ENCODE assay signal across 16 cellular contexts in genomic region chr22:30001459-30001858, GRCh38.
DNase-seq lines count a peak whose midpoint lies in the region; ATAC-seq and TF ChIP-seq lines count a peak whose summit lies in the region.
"Had no signal": no experiment of that assay in that cellular context is flagged by ENCODE, and none has a peak within 500 bp of the region (broad histone marks: within the 10 kb centered on the region; RNA-seq: fewer than 3 reads in every experiment).

No MANE protein-coding gene starts in this region.

- in situ Hi-C loops in Caki2 (cut with HindIII; ENCODE audit: low pct_unique_long_range_greater_than_20kb, low sequenced_read_pairs), result no loop called here

- H3K27ac Mint-ChIP-seq in central memory CD8-positive, alpha-beta T cell (ENCODE audit: low read depth), result peak overlapping the region; percentile 64

- H3K36me3 ChIP-seq in prostate gland, result no peaks in the 10 kb centered on the region

- H3K4me1 ChIP-seq in prostate gland (replicated peaks), result no peaks in the 10 kb centered on the region

- H3K27me3 Mint-ChIP-seq in central memory CD8-positive, alpha-beta T cell, result no peaks in the 10 kb centered on the region

- no peak for ATAC-seq in central memory CD8-positive, alpha-beta T cell (replicated peaks; ENCODE audit: extremely low read depth, poor library complexity, severe bottlenecking)
- no peak for ATAC-seq in HG03354 (IDR thresholded peaks at IDR 0.05; ENCODE audit: poor library complexity, severe bottlenecking, unreplicated experiment)

- TF ChIP-seq POLR2A in prostate gland (IDR thresholded peaks at IDR 0.05), result no peak

- no peak overlapping the region for H3K27ac ChIP-seq in prostate gland
- H3K27ac ChIP-seq: HL-60, RWPE1 had no signal

- no peaks in the 10 kb centered on the region for H3K9me3 ChIP-seq in prostate gland

- H3K4me1 Mint-ChIP-seq in central memory CD8-positive, alpha-beta T cell, result peaks cover 5% of the 10 kb centered on the region

- H3K27me3 ChIP-seq in prostate gland (replicated peaks; ENCODE audit: insufficient read depth), result no peaks in the 10 kb centered on the region

- 84% methylated on average over 3 of the region's 3 CpGs for WGBS in prostate gland

- H3K9me3 Mint-ChIP-seq in central memory CD8-positive, alpha-beta T cell, result no peaks in the 10 kb centered on the region
- H3K9me3 Mint-ChIP-seq: H9 had no signal

- H3K4me3 Mint-ChIP-seq in central memory CD8-positive, alpha-beta T cell, result no peak overlapping the region
- H3K4me3 Mint-ChIP-seq: H9 had no signal

- peaks cover 35% of the 10 kb centered on the region for H3K36me3 Mint-ChIP-seq in central memory CD8-positive, alpha-beta T cell (ENCODE audit: insufficient read depth)

- TF ChIP-seq CTCF in prostate gland (IDR thresholded peaks at IDR 0.05), result no peak

- H3K4me3 ChIP-seq in prostate gland, result no peak overlapping the region

- intact Hi-C loops in prostate gland (cut with DNase I), result loop anchor here (5.0 to 10.0 kb wide), 2 partner anchors 119 to 307 kb away; partner anchors contain the start of gene MTMR3

- DNase-seq in Caki2 (ENCODE audit: low read depth) (peak; percentile 28), kidney tubule cell (ENCODE audit: low spot score) (peak; percentile 79), renal cortical epithelial cell (ENCODE audit: low read depth) (peak; percentile 97), NCI-H345 (lab: John Stamatoyannopoulos, UW) (no peak), prostate gland (ENCODE audit: low spot score) (no peak)
- DNase-seq in central memory CD8-positive, alpha-beta T cell (ENCODE audit: low spot score in 2 of 2), result no peak
- DNase-seq: AML-193; DND-41; H9; NCI-H1105 treated with DMSO at 0.1 percent for 48 hours; NCI-H187; NK-92 treated with Interleukin-12 subunit alpha and Interleukin-12 subunit beta, amount 100 ng/mL, for 24 hours; OCI-M1 had no signal

Comparison
In these comparisons a context has a peak if more than half of its experiments do, and no peak if none do; other contexts are left out.
1. DNase-seq: peak in Caki2 (single experiment), kidney tubule cell (single experiment) and renal cortical epithelial cell (single experiment); none in central memory CD8-positive, alpha-beta T cell (0 of 2), NCI-H345 (single experiment) and prostate gland (single experiment).